In the genomic region with DNA sequence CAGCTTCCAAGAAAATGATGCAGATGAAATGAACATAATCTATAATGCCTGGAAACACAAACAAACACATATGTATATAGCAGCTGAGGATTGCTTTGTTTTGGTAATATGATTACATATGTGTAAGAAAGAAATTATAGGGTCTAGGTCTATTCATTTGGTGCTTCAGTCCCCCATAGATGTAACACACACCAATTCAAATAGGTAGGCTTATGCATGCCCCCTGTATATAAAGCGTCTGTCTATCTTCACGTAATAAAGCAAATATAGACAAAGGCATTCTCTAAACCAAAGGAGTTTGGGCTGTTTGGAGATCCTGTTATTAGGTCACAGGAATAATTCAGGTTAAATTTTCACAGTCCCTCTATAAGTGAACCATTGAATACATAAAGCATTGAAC, we compare ENCODE assay signal across 17 cellular contexts.
"Had no signal": no experiment of that assay in that cellular context is flagged by ENCODE, and none has a peak within 500 bp of the region (broad histone marks: within the 10 kb centered on the region; RNA-seq: fewer than 3 reads in every experiment).

No MANE protein-coding gene starts in this region.

- H3K36me3 ChIP-seq: left lung, spleen, tibial artery, upper lobe of left lung, uterus had no signal

- H3K4me1 ChIP-seq: left lung, spleen, tibial artery, upper lobe of left lung, uterus had no signal

- ATAC-seq: esophagus mucosa; left lung; right cardiac atrium; stimulated activated memory B cell treated with anti-CD40 and anti-IgM and Interleukin-4, amounts not matched to agents 10 μg/mL and 1 μg/mL and 100 μg/mL, for 72 hours had no signal

- DNase-seq: effector memory CD4-positive, alpha-beta T cell; foreskin fibroblast; immature natural killer cell; left lung; mesendoderm; naive B cell; right cardiac atrium; spleen; stimulated activated CD4-positive, alpha-beta T cell treated with anti-CD3 and anti-CD28 coated beads, Interleukin-15, amount 100 ng/mL, for 24 hours; stimulated activated CD4-positive, alpha-beta T cell treated with anti-CD3 and anti-CD28 coated beads, Interleukin-1b, Interleukin-23, amount 100 ng/mL, for 48 hours; stimulated activated CD4-positive, alpha-beta T cell treated with anti-CD3 and anti-CD28 coated beads, Interleukin-4, amount 100 ng/mL, for 24 hours; tibial artery; upper lobe of left lung; uterus had no signal

- H3K9me3 ChIP-seq: left lung, spleen, tibial artery, upper lobe of left lung, uterus had no signal

- H3K27me3 ChIP-seq: left lung, spleen, tibial artery, upper lobe of left lung, uterus had no signal

- H3K4me3 ChIP-seq: left lung, lung, spleen, tibial artery, upper lobe of left lung, uterus had no signal

- H3K27ac ChIP-seq: left lung, spleen, tibial artery, upper lobe of left lung, uterus had no signal
